In genomic region chr4:24137596-24137962, GRCh38 we compare ENCODE assay signal across 25 cellular contexts.
DNase-seq lines count a peak whose midpoint lies in the region; ATAC-seq, FAIRE-seq and TF ChIP-seq lines count a peak whose summit lies in the region.
"Had no signal": no experiment of that assay in that cellular context is flagged by ENCODE, and none has a peak within 500 bp of the region (broad histone marks: within the 10 kb centered on the region; RNA-seq: fewer than 3 reads in every experiment).

No MANE protein-coding gene starts in this region.

- TF ChIP-seq CTCF in HepG2 (CRISPR knock-in tag; IDR thresholded peaks at IDR 0.05) (no peak), type B pancreatic cell (conservative IDR thresholded peaks at IDR 0.05) (no peak)

- peak overlapping the region; percentile 73 for H3K4me2 ChIP-seq in HepG2 (ENCODE audit: low read depth, low read length)

- H3K4me1 Mint-ChIP-seq in type B pancreatic cell (ENCODE audit: unreplicated experiment): peaks cover 17% of the 10 kb centered on the region
- no peaks in the 10 kb centered on the region for H3K4me1 Mint-ChIP-seq in activated CD4-positive, alpha-beta T cell treated with anti-CD3 and anti-CD28 coated beads, Interleukin-2, amount 10 ng/mL, durations not matched to agents 7 days and 5 days
- H3K4me1 Mint-ChIP-seq in activated T-helper 2 cell treated with anti-CD3 and anti-CD28 coated beads, Interferon-gamma antibody, Interleukin-2, Interleukin-4, amounts not matched to agents 10 μg/mL and 5 μg/mL and 100 μg/mL, durations not matched to agents 14 hours and 24 hours and 36 hours (ENCODE audit: low read depth): no peaks in the 10 kb centered on the region
- H3K4me1 Mint-ChIP-seq: CD14-positive monocyte, T-cell had no signal

- no peak overlapping the region for H3K4me3 Mint-ChIP-seq in type B pancreatic cell
- H3K4me3 Mint-ChIP-seq in activated CD4-positive, alpha-beta T cell treated with anti-CD3 and anti-CD28 coated beads, Interleukin-2, amount 10 ng/mL, durations not matched to agents 7 days and 5 days: no peak overlapping the region
- no peak overlapping the region for H3K4me3 Mint-ChIP-seq in activated T-helper 2 cell treated with anti-CD3 and anti-CD28 coated beads, Interferon-gamma antibody, Interleukin-2, Interleukin-4, amounts not matched to agents 10 μg/mL and 5 μg/mL and 100 μg/mL, durations not matched to agents 14 hours and 24 hours and 36 hours (ENCODE audit: low read depth)
- H3K4me3 Mint-ChIP-seq: CD14-positive monocyte, T-cell had no signal

- CTCF ChIA-PET in HepG2 (lab: Yijun Ruan, JAX; ENCODE audit: low intra/inter-chr PET ratio, low total read pairs): no interaction called here
- CTCF ChIA-PET in activated CD4-positive, alpha-beta T cell treated with anti-CD3 and anti-CD28 coated beads, Interleukin-2, amount 10 ng/mL, durations not matched to agents 7 days and 5 days (lab: Charles Lee): no interaction called here

- no peaks in the 10 kb centered on the region for H3K36me3 Mint-ChIP-seq in type B pancreatic cell
- no peaks in the 10 kb centered on the region for H3K36me3 Mint-ChIP-seq in activated CD4-positive, alpha-beta T cell treated with anti-CD3 and anti-CD28 coated beads, Interleukin-2, amount 10 ng/mL, durations not matched to agents 7 days and 5 days (ENCODE audit: low read depth)
- no peaks in the 10 kb centered on the region for H3K36me3 Mint-ChIP-seq in activated T-helper 2 cell treated with anti-CD3 and anti-CD28 coated beads, Interferon-gamma antibody, Interleukin-2, Interleukin-4, amounts not matched to agents 10 μg/mL and 5 μg/mL and 100 μg/mL, durations not matched to agents 14 hours and 24 hours and 36 hours (ENCODE audit: low read depth)
- H3K36me3 Mint-ChIP-seq: CD14-positive monocyte, T-cell had no signal

- H3K27me3 Mint-ChIP-seq in type B pancreatic cell: no peaks in the 10 kb centered on the region
- no peaks in the 10 kb centered on the region for H3K27me3 Mint-ChIP-seq in activated CD4-positive, alpha-beta T cell treated with anti-CD3 and anti-CD28 coated beads, Interleukin-2, amount 10 ng/mL, durations not matched to agents 7 days and 5 days
- no peaks in the 10 kb centered on the region for H3K27me3 Mint-ChIP-seq in activated T-helper 2 cell treated with anti-CD3 and anti-CD28 coated beads, Interferon-gamma antibody, Interleukin-2, Interleukin-4, amounts not matched to agents 10 μg/mL and 5 μg/mL and 100 μg/mL, durations not matched to agents 14 hours and 24 hours and 36 hours (ENCODE audit: low read depth)
- H3K27me3 Mint-ChIP-seq: T-cell had no signal

- H3K36me3 ChIP-seq in HepG2 (replicated peaks in 1 of 2; ENCODE audit: control insufficient read depth in 1 of 2, insufficient read depth in 2 of 2, low read length in 2 of 2): no peaks in the 10 kb centered on the region

- peak overlapping the region; percentile 69 for H3K27ac Mint-ChIP-seq in type B pancreatic cell
- H3K27ac Mint-ChIP-seq in activated CD4-positive, alpha-beta T cell treated with anti-CD3 and anti-CD28 coated beads, Interleukin-2, amount 10 ng/mL, durations not matched to agents 7 days and 5 days: no peak overlapping the region
- H3K27ac Mint-ChIP-seq in activated T-helper 2 cell treated with anti-CD3 and anti-CD28 coated beads, Interferon-gamma antibody, Interleukin-2, Interleukin-4, amounts not matched to agents 10 μg/mL and 5 μg/mL and 100 μg/mL, durations not matched to agents 14 hours and 24 hours and 36 hours: no peak overlapping the region
- H3K27ac Mint-ChIP-seq: CD14-positive monocyte, T-cell had no signal

- TF ChIP-seq RAD21 in HepG2 (CRISPR knock-in tag; IDR thresholded peaks at IDR 0.05): no peak

- intact Hi-C loops in HepG2 (cut with micrococcal nuclease; ENCODE audit: unreplicated experiment): no loop called here
- intact Hi-C loops in activated T-helper 2 cell treated with anti-CD3 and anti-CD28 coated beads, Interferon-gamma antibody, Interleukin-2, Interleukin-4, amounts not matched to agents 10 μg/mL and 5 μg/mL and 100 μg/mL, durations not matched to agents 14 hours and 24 hours and 36 hours (cut with micrococcal nuclease): no loop called here

- H3K79me2 ChIP-seq in HepG2 (ENCODE audit: insufficient read depth, low read length): no peaks in the 10 kb centered on the region

- POLR2A ChIA-PET in HepG2 (lab: Yijun Ruan, JAX): interaction anchor here (1.1 to 1.3 kb wide), 2 partner anchors 248 to 281 kb away, joined by 3 to 5 read pairs; partner anchors contain the start of gene PPARGC1A
- POLR2A ChIA-PET in activated CD4-positive, alpha-beta T cell treated with anti-CD3 and anti-CD28 coated beads, Interleukin-2, amount 10 ng/mL, durations not matched to agents 7 days and 5 days (lab: Charles Lee): no interaction called here

- H3K27me3 ChIP-seq in HepG2 (ENCODE audit: control insufficient read depth in 1 of 2, insufficient read depth in 2 of 2, low read length in 2 of 2): no peaks in the 10 kb centered on the region

- H2AFZ ChIP-seq in HepG2 (ENCODE audit: low read length): no peak overlapping the region

- H4K20me1 ChIP-seq in HepG2 (ENCODE audit: insufficient read depth, low read length): no peaks in the 10 kb centered on the region

- no peak overlapping the region for H3K9ac ChIP-seq in HepG2 (ENCODE audit: insufficient read depth, low read depth, low read length)

- peak overlapping the region in 2 of 3 experiments; percentile 9 to 18; a peak in 2 of 6 replicates for H3K4me3 ChIP-seq in HepG2 (replicated peaks in 1 of 3; ENCODE audit: insufficient read depth in 1 of 3, low read depth in 2 of 3, low read length in 3 of 3)

- H3K9me3 Mint-ChIP-seq in type B pancreatic cell: peaks cover 4% of the 10 kb centered on the region
- no peaks in the 10 kb centered on the region for H3K9me3 Mint-ChIP-seq in activated CD4-positive, alpha-beta T cell treated with anti-CD3 and anti-CD28 coated beads, Interleukin-2, amount 10 ng/mL, durations not matched to agents 7 days and 5 days
- H3K9me3 Mint-ChIP-seq in activated T-helper 2 cell treated with anti-CD3 and anti-CD28 coated beads, Interferon-gamma antibody, Interleukin-2, Interleukin-4, amounts not matched to agents 10 μg/mL and 5 μg/mL and 100 μg/mL, durations not matched to agents 14 hours and 24 hours and 36 hours: no peaks in the 10 kb centered on the region

- no peak for TF ChIP-seq POLR2A in HepG2 (IDR thresholded peaks at IDR 0.05; ENCODE audit: insufficient read depth in 1 of 2, low read depth in 2 of 2, low read length in 2 of 2)

- 4% methylated on average over 5 of the region's 5 CpGs for WGBS in HepG2 (ENCODE audit: low lambda C conversion rate)

- ATAC-seq in HepG2 (peak; percentile 73), GM19452 (IDR thresholded peaks at IDR 0.05; ENCODE audit: unreplicated experiment) (no peak)
- ATAC-seq: HCT116, PC-3, SK-N-SH treated with all-trans-retinoic acid at 6 μM for 48 hours, T-cell had no signal

- H3K4me1 ChIP-seq in HepG2 (ENCODE audit: insufficient read depth, low read length): peaks cover 23% of the 10 kb centered on the region

- TF ChIP-seq EP300 in HepG2 (IDR thresholded peaks at IDR 0.05; ENCODE audit: low read depth in 2 of 2, low read length in 2 of 2) (peak in 1 of 2 experiments; percentile 11; a peak in 1 of 4 replicates), HepG2 (CRISPR knock-in tag; IDR thresholded peaks at IDR 0.05; ENCODE audit: borderline replicate concordance) (no peak)

- FAIRE-seq in HepG2 (lab: Jason Lieb, UNC): no peak

- no peaks in the 10 kb centered on the region for H3K9me3 ChIP-seq in HepG2 (ENCODE audit: low read length)

- in situ Hi-C loops in HepG2 (cut with HindIII; ENCODE audit: extremely low pct_ligation_motif_present, low pct_unique_long_range_greater_than_20kb): no loop called here

- DNase-seq in NCI-H1092 treated with DMSO at 0.1 percent for 48 hours (lab: John Stamatoyannopoulos, UW): peak; percentile 32
- DNase-seq in NCI-H1092 (lab: John Stamatoyannopoulos, UW): no peak
- DNase-seq in NCI-H2029 (lab: John Stamatoyannopoulos, UW): peak; percentile 45
- peak; percentile 70 for DNase-seq in HepG2 (ENCODE audit: low spot score)
- no peak for DNase-seq in type B pancreatic cell (ENCODE audit: extremely low spot score, unreplicated experiment)
- no peak for DNase-seq in activated CD4-positive, alpha-beta T cell treated with anti-CD3 and anti-CD28 coated beads, Interleukin-2, amount 10 ng/mL, durations not matched to agents 7 days and 5 days
- no peak for DNase-seq in activated T-helper 2 cell treated with anti-CD3 and anti-CD28 coated beads, Interferon-gamma antibody, Interleukin-2, Interleukin-4, amounts not matched to agents 10 μg/mL and 5 μg/mL and 100 μg/mL, durations not matched to agents 14 hours and 24 hours and 36 hours (ENCODE audit: low spot score)
- DNase-seq: AML-193, COR-L47, DMS 273 treated with DMSO at 0.1 percent for 48 hours, GDM1, GOT3, KBM-7, NCI-H146, NCI-H2081 treated with DMSO at 0.1 percent for 48 hours, NCI-H510A, NCI-H774, PC-3, RPMI8226, SIG-M5, T-cell had no signal

- BruUV-seq in HepG2 (replicated peaks; lab: Mats Ljungman, UMichigan): no TSS peak

- peak overlapping the region; percentile 66 for H3K27ac ChIP-seq in HepG2 (ENCODE audit: extremely low read length, insufficient read depth, low read length)

TF ChIP-seq in HepG2, 621 proteins besides CTCF, POLR2A, EP300 and RAD21 (continues in another document):
- TF ChIP-seq HMGXB4 (CRISPR knock-in tag; IDR thresholded peaks at IDR 0.05; ENCODE audit: borderline replicate concordance in 1 of 2, low read depth in 1 of 2): 0 out of 4 replicates have a peak, but pooled peaks of 1 of the 2 experiments have one; percentile 23

Comparison
In these comparisons a context has a peak if more than half of its experiments do, and no peak if none do; other contexts are left out.
1. DNase-seq: peak in NCI-H1092 treated with DMSO at 0.1 percent for 48 hours (single experiment), NCI-H2029 (single experiment) and HepG2 (single experiment); none in NCI-H1092 (single experiment), type B pancreatic cell (single experiment), activated CD4-positive, alpha-beta T cell treated with anti-CD3 and anti-CD28 coated beads, Interleukin-2, amount 10 ng/mL, durations not matched to agents 7 days and 5 days (single experiment) and activated T-helper 2 cell treated with anti-CD3 and anti-CD28 coated beads, Interferon-gamma antibody, Interleukin-2, Interleukin-4, amounts not matched to agents 10 μg/mL and 5 μg/mL and 100 μg/mL, durations not matched to agents 14 hours and 24 hours and 36 hours (single experiment).